ENCODE assay signal across 17 cellular contexts in the genomic region with DNA sequence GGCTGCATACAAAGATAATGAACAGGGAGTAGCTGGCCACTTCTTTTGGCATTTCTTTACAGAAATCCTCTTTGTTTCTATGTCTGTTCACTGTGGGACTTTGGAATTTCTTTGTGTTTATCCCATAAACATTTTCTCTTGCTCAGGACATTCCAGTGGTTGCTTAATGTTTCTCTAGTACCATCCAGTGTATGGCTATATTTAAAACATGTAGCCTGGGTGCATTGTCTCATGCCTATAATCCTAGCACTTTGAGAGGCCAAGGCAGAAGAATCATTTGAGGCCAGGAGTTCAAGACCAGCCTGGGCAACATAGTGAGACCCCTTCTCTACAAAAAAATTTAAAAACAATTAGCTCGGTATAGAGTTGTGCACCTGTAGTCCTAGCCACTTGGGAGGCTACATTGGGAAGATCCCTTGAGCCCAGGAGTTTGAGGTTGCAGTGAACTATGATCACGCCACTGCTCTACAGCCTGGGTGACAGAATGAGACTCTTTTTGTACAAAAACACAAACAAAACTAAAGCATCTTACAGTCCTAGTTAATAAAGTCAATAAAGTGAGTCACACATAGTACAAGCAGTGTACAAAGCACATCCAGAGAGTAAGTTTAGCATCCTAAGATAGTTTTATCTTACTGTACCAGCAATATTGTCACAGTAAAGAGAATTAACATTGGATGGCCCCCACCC.
DNase-seq lines count a peak whose midpoint lies in the region; ATAC-seq and TF ChIP-seq lines count a peak whose summit lies in the region.
"Had no signal": no experiment of that assay in that cellular context is flagged by ENCODE, and none has a peak within 500 bp of the region (broad histone marks: within the 10 kb centered on the region; RNA-seq: fewer than 3 reads in every experiment).

No MANE protein-coding gene starts in this region.

- H3K4me2 ChIP-seq in IMR-90 (ENCODE audit: low read depth, low read length) (peak overlapping the region; percentile 30), mesenchymal stem cell (ENCODE audit: low read length, poor library complexity, severe bottlenecking) (no peak overlapping the region)

- TF ChIP-seq POLR2A in IMR-90 (IDR thresholded peaks at IDR 0.05; ENCODE audit: low read depth, low read length), result no peak

- H3K4me1 Mint-ChIP-seq in endothelial cell (ENCODE audit: unreplicated experiment), result peaks cover 3% of the 10 kb centered on the region

- no peak overlapping the region for H3K4me3 Mint-ChIP-seq in endothelial cell (ENCODE audit: unreplicated experiment)
- H3K4me3 Mint-ChIP-seq: naive thymus-derived CD8-positive, alpha-beta T cell had no signal

- H2BK12ac ChIP-seq in mesenchymal stem cell (ENCODE audit: low read length in 2 of 2), result peak overlapping the region in 1 of 2 experiments; percentile 82

- POLR2A ChIA-PET in IMR-90 (lab: Charles Lee; ENCODE audit: unreplicated experiment), result no interaction called here

- H4K91ac ChIP-seq in IMR-90 (ENCODE audit: insufficient read depth, low read depth, low read length) (no peak overlapping the region), mesenchymal stem cell (ENCODE audit: low read length) (peak overlapping the region; percentile 34)

- ATAC-seq in IMR-90 (ENCODE audit: low read depth) (peak; percentile 92), GM21737 (IDR thresholded peaks at IDR 0.05; ENCODE audit: unreplicated experiment) (no peak), HG02938 (IDR thresholded peaks at IDR 0.05; ENCODE audit: unreplicated experiment) (no peak)
- ATAC-seq: naive thymus-derived CD8-positive, alpha-beta T cell had no signal

- H3K4ac ChIP-seq in IMR-90 (ENCODE audit: low read depth, low read length) (peak overlapping the region; percentile 54), mesenchymal stem cell (ENCODE audit: low read depth in 1 of 2, low read length in 2 of 2) (no peak overlapping the region)

- H3K79me1 ChIP-seq in IMR-90 (ENCODE audit: low read depth in 1 of 2, low read length in 2 of 2) (peaks cover 30 to 79% of the 10 kb centered on the region in 2 experiments), mesenchymal stem cell (replicated peaks; ENCODE audit: low read length, poor library complexity, severe bottlenecking) (peaks cover 5% of the 10 kb centered on the region)

- H3K9me1 ChIP-seq in IMR-90 (ENCODE audit: insufficient read depth, low read length), result peaks cover 34% of the 10 kb centered on the region

- H2AK9ac ChIP-seq in IMR-90 (replicated peaks; ENCODE audit: low read depth, low read length, poor library complexity), result no peak overlapping the region

- no TSS peak for BruUV-seq in IMR-90 (replicated peaks; lab: Mats Ljungman, UMichigan)

- H2BK120ac ChIP-seq in IMR-90 (ENCODE audit: low read depth, low read length) (no peak overlapping the region; the same call in 1 of the 2 replicates), mesenchymal stem cell (ENCODE audit: low read depth, low read length) (peak overlapping the region; percentile 15)

- no peak overlapping the region for H3K27ac Mint-ChIP-seq in endothelial cell (ENCODE audit: unreplicated experiment)

- H2AFZ ChIP-seq in ACC112 (ENCODE audit: low read length, unreplicated experiment) (no peak overlapping the region), IMR-90 (replicated peaks; ENCODE audit: low read length, poor library complexity) (no peak overlapping the region), mesenchymal stem cell (ENCODE audit: low read depth, low read length) (no peak overlapping the region)

- H2AK5ac ChIP-seq in IMR-90 (ENCODE audit: low read depth, low read length), result peak overlapping the region; percentile 59; the same call in 1 of the 2 replicates
- peak overlapping the region; percentile 88 for H2AK5ac ChIP-seq in mesenchymal stem cell (ENCODE audit: low read length, severe bottlenecking)

- dilution Hi-C loops in IMR-90 (cut with HindIII; ENCODE audit: low sequenced_read_pairs, unreplicated experiment), result no loop called here

- no peak for TF ChIP-seq CTCF in IMR-90 (conservative IDR thresholded peaks at IDR 0.05; ENCODE audit: low read depth, low read length)
- no peak for TF ChIP-seq CTCF in endothelial cell (IDR thresholded peaks at IDR 0.05; ENCODE audit: unreplicated experiment)

- no peak overlapping the region for H3K4me3 ChIP-seq in ACC112 (ENCODE audit: low read depth, low read length)
- no peak overlapping the region for H3K4me3 ChIP-seq in IMR-90 (ENCODE audit: insufficient read depth, low read depth, low read length)
- H3K4me3 ChIP-seq in mesenchymal stem cell (ENCODE audit: insufficient read depth in 1 of 2, low read depth in 1 of 2, low read length in 2 of 2), result no peak overlapping the region
- H3K4me3 ChIP-seq: tibial artery had no signal

- H3K9ac ChIP-seq in IMR-90 (ENCODE audit: low read depth, low read length) (no peak overlapping the region), mesenchymal stem cell (ENCODE audit: low read length) (no peak overlapping the region)

- peak overlapping the region; percentile 42 for H3K27ac ChIP-seq in ACC112 (ENCODE audit: low read depth, low read length)
- H3K27ac ChIP-seq in IMR-90 (ENCODE audit: insufficient read depth, low read length), result peak overlapping the region; percentile 70; the same call in 1 of the 2 replicates
- H3K27ac ChIP-seq in mesenchymal stem cell (ENCODE audit: low read length, poor library complexity, severe bottlenecking), result peak overlapping the region; percentile 96
- H3K27ac ChIP-seq: tibial artery had no signal

- H3K23ac ChIP-seq in IMR-90 (ENCODE audit: low read depth, low read length) (no peak overlapping the region), mesenchymal stem cell (ENCODE audit: low read length in 2 of 2) (no peak overlapping the region)

- H3K27me3 ChIP-seq in ACC112 (ENCODE audit: insufficient read depth, low read length), result no peaks in the 10 kb centered on the region
- no peaks in the 10 kb centered on the region for H3K27me3 ChIP-seq in IMR-90 (ENCODE audit: control insufficient read depth, insufficient read depth, low read length)
- no peaks in the 10 kb centered on the region for H3K27me3 ChIP-seq in mesenchymal stem cell (ENCODE audit: control insufficient read depth in 1 of 2, insufficient read depth in 1 of 2, low read length in 2 of 2)
- H3K27me3 ChIP-seq: tibial artery had no signal

- H2BK15ac ChIP-seq in IMR-90 (ENCODE audit: low read depth, low read length) (no peak overlapping the region), mesenchymal stem cell (ENCODE audit: low read depth, poor library complexity, severe bottlenecking) (no peak overlapping the region)

- intact Hi-C loops in IMR-90 (cut with micrococcal nuclease), result no loop called here

- peaks cover 84% of the 10 kb centered on the region for H3K79me2 ChIP-seq in ACC112 (ENCODE audit: control insufficient read depth, insufficient read depth, low read length, unreplicated experiment)

- peak overlapping the region; percentile 34; the same call in 1 of the 2 replicates for H3K14ac ChIP-seq in IMR-90 (replicated peaks; ENCODE audit: low read depth, low read length)
- H3K14ac ChIP-seq in mesenchymal stem cell (ENCODE audit: low read length in 2 of 2), result no peak overlapping the region

- no peak overlapping the region for H3K56ac ChIP-seq in IMR-90 (ENCODE audit: extremely low read depth, insufficient read depth, low read length)

- CTCF ChIA-PET in IMR-90 (lab: Yijun Ruan, JAX), result no interaction called here

- H3K9me3 Mint-ChIP-seq in endothelial cell (ENCODE audit: unreplicated experiment), result no peaks in the 10 kb centered on the region
- H3K9me3 Mint-ChIP-seq: naive thymus-derived CD8-positive, alpha-beta T cell had no signal

- H3K36me3 ChIP-seq in ACC112 (ENCODE audit: insufficient read depth, low read length) (no peaks in the 10 kb centered on the region), IMR-90 (ENCODE audit: control insufficient read depth, insufficient read depth, low read length) (no peaks in the 10 kb centered on the region), mesenchymal stem cell (ENCODE audit: control insufficient read depth in 1 of 2, insufficient read depth in 2 of 2, low read depth in 1 of 2, low read length in 2 of 2) (no peaks in the 10 kb centered on the region)
- H3K36me3 ChIP-seq: tibial artery had no signal

- in situ Hi-C loops in IMR-90 (cut with MboI; ENCODE audit: low sequenced_read_pairs), result no loop called here

- H3K18ac ChIP-seq in IMR-90 (ENCODE audit: low read depth, low read length), result peak overlapping the region; percentile 10; the same call in 1 of the 2 replicates
- H3K18ac ChIP-seq in mesenchymal stem cell (ENCODE audit: low read depth in 1 of 2, low read length in 2 of 2), result peak overlapping the region in 1 of 2 experiments; percentile 52

- TF ChIP-seq RAD21 in IMR-90 (IDR thresholded peaks at IDR 0.05; ENCODE audit: low read length), result peak; percentile 14; the same call in 1 of the 2 replicates

- H2BK20ac ChIP-seq in IMR-90 (ENCODE audit: low read depth, low read length), result no peak overlapping the region

- no CpG with 5 or more reads among the region's 2 CpGs for WGBS in IMR-90 (ENCODE audit: extremely low coverage in 2 of 2, insufficient read length in 1 of 2), 2 experiments
- WGBS in mesenchymal stem cell, result 89% methylated on average over 2 of the region's 2 CpGs

- H3K4me1 ChIP-seq in ACC112 (ENCODE audit: control insufficient read depth, insufficient read depth, low read length, unreplicated experiment) (peaks cover 22% of the 10 kb centered on the region), IMR-90 (ENCODE audit: control insufficient read depth, insufficient read depth, low read length) (peaks cover 18% of the 10 kb centered on the region), mesenchymal stem cell (ENCODE audit: control insufficient read depth, insufficient read depth, low read depth, low read length) (peaks cover 13% of the 10 kb centered on the region)

- H4K8ac ChIP-seq in IMR-90 (ENCODE audit: low read depth in 2 of 2, low read length in 2 of 2), result peak overlapping the region in 1 of 2 experiments; percentile 56; a peak in 2 of 4 replicates
- H4K8ac ChIP-seq in mesenchymal stem cell (ENCODE audit: low read length), result peak overlapping the region; percentile 63

- H3K9me3 ChIP-seq in IMR-90 (ENCODE audit: control insufficient read depth, insufficient read depth, low read length), result no peaks in the 10 kb centered on the region
- H3K9me3 ChIP-seq in mesenchymal stem cell (ENCODE audit: control insufficient read depth, low read length), result no peaks in the 10 kb centered on the region
- H3K9me3 ChIP-seq: tibial artery had no signal

- DNase-seq in IMR-90 (peak; percentile 87), dedifferentiated amniotic fluid mesenchymal stem cell (ENCODE audit: extremely low spot score) (peak; percentile 82), mesenchymal stem cell (peak; percentile 92), endothelial cell (ENCODE audit: low spot score) (no peak), NCI-H1436 (lab: John Stamatoyannopoulos, UW) (no peak)
- DNase-seq: ACHN; activated CD8-positive, alpha-beta memory T cell treated with anti-CD3 and anti-CD28 coated beads, Interleukin-2, amount 50 U/mL, for 4 hours; amygdala; DMS79 treated with DMSO at 0.1 percent for 48 hours; naive thymus-derived CD8-positive, alpha-beta T cell; NCI-H1417; SIG-M5; small intestine; tibial artery had no signal

- H4K5ac ChIP-seq in IMR-90 (ENCODE audit: low read depth, low read length), result peak overlapping the region; percentile 7; the same call in 1 of the 2 replicates

- no peaks in the 10 kb centered on the region for H3K36me3 Mint-ChIP-seq in endothelial cell (ENCODE audit: low read depth, unreplicated experiment)

- H2BK5ac ChIP-seq in IMR-90 (ENCODE audit: low read depth, low read length, poor library complexity, severe bottlenecking), result peak overlapping the region; percentile 69
- H2BK5ac ChIP-seq in mesenchymal stem cell (ENCODE audit: low read depth, low read length, poor library complexity, severe bottlenecking), result no peak overlapping the region

- peaks cover 84% of the 10 kb centered on the region for H4K20me1 ChIP-seq in IMR-90 (ENCODE audit: insufficient read depth, low read length)

- H3K27me3 Mint-ChIP-seq in endothelial cell (ENCODE audit: unreplicated experiment), result no peaks in the 10 kb centered on the region
- H3K27me3 Mint-ChIP-seq: naive thymus-derived CD8-positive, alpha-beta T cell had no signal

Comparison
In these comparisons a context has a peak if more than half of its experiments do, and no peak if none do; other contexts are left out.
1. H3K27ac ChIP-seq: peak in every context shown above with its lines; median percentile 96 in mesenchymal stem cell; 70 in IMR-90; 42 in ACC112.
2. DNase-seq: peak in IMR-90 (single experiment), dedifferentiated amniotic fluid mesenchymal stem cell (single experiment) and mesenchymal stem cell (single experiment); none in endothelial cell (single experiment) and NCI-H1436 (single experiment).